ENCODE assay signal across 8 cellular contexts in genomic region chr5:113090336-113091106, GRCh38.
DNase-seq lines count a peak whose midpoint lies in the region; ATAC-seq lines count a peak whose summit lies in the region.

No MANE protein-coding gene starts in this region.

- peak overlapping the region; percentile 41 for H3K27ac Mint-ChIP-seq in T-helper 17 cell

- ATAC-seq in T-helper 17 cell, result no peak
- peak; percentile 63 for ATAC-seq in Right ventricle myocardium superior (ENCODE audit: poor library complexity)
- ATAC-seq in GM19035 (IDR thresholded peaks at IDR 0.05; ENCODE audit: unreplicated experiment), result no peak

- H3K9me3 ChIP-seq in T-helper 17 cell (ENCODE audit: control insufficient read depth, low read length, poor library complexity, severe bottlenecking), result no peaks in the 10 kb centered on the region

- H3K4me3 Mint-ChIP-seq in T-helper 17 cell, result no peak overlapping the region

- H3K4me1 Mint-ChIP-seq in T-helper 17 cell, result peaks cover 9% of the 10 kb centered on the region

- DNase-seq in NCI-H2227 (lab: John Stamatoyannopoulos, UW; ENCODE audit: unreplicated experiment) (peak; percentile 6), NCI-H2227 treated with DMSO at 0.1 percent for 48 hours (lab: John Stamatoyannopoulos, UW) (no peak), T-helper 17 cell (no peak), Right ventricle myocardium superior (peak; percentile 43), NOMO-1 treated with dmso at 0.1 percent for 144 hours (lab: John Stamatoyannopoulos, UW; ENCODE audit: unreplicated experiment) (no peak), NAMALWA (ENCODE audit: low spot score) (no peak)
- DNase-seq in stimulated activated CD4-positive, alpha-beta T cell treated with anti-CD3 and anti-CD28 coated beads, Interleukin-1b, Interleukin-23, amount 100 ng/mL, for 48 hours, result peak; percentile 13

- H3K27me3 Mint-ChIP-seq in T-helper 17 cell, result no peaks in the 10 kb centered on the region

- intact Hi-C loops in Right ventricle myocardium superior (cut with DNase I), result no loop called here

- H3K36me3 Mint-ChIP-seq in T-helper 17 cell (ENCODE audit: low read depth), result peaks cover 4% of the 10 kb centered on the region

Comparison
In these comparisons a context has a peak if more than half of its experiments do, and no peak if none do; other contexts are left out.
1. DNase-seq: peak in NCI-H2227 (single experiment), Right ventricle myocardium superior (single experiment) and stimulated activated CD4-positive, alpha-beta T cell treated with anti-CD3 and anti-CD28 coated beads, Interleukin-1b, Interleukin-23, amount 100 ng/mL, for 48 hours (single experiment); none in NCI-H2227 treated with DMSO at 0.1 percent for 48 hours (single experiment), T-helper 17 cell (0 of 3), NOMO-1 treated with dmso at 0.1 percent for 144 hours (single experiment) and NAMALWA (single experiment).